ENCODE assay signal across 9 cellular contexts in the genomic region with DNA sequence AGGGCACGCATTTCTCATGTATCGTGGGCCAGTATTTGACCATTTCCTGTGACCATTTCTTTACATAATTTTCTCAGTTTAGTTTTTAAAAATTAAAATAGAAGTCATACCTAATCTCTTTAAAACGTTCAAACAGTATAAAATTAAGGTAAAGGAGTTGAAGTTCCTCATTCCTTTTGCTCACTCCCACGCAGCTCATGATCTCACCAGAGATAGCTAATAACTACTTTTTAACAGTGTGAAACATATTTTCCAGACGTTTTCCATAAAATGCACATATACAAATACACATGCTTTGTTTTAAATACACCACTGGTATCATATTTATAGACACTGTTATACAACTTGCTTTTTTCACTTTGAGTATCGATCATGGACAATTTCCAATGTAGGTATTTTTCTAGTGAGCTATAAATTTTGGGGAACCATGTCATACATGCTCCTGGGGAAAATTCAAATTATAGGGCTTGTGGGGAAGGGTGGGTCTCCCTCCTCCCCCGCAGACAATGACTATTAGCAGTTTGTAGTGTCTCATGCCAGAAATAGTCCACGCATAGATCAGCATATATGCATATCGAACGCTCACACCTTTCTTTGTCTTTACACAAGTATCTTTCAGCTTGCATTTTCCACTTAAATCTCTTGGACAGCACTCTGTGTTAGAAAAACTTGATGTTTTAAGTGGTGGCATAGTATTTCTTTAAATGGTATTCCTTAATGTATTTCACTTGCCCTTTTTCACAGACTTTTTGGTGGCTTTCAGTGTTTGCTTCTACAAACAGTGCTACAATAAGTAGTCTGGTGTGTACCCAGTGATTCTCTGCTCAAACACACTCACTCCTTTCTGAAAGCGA.
DNase-seq lines count a peak whose midpoint lies in the region; ATAC-seq and TF ChIP-seq lines count a peak whose summit lies in the region.
"Had no signal": no experiment of that assay in that cellular context is flagged by ENCODE, and none has a peak within 500 bp of the region (broad histone marks: within the 10 kb centered on the region; RNA-seq: fewer than 3 reads in every experiment).

No MANE protein-coding gene starts in this region.

- peaks cover 5% of the 10 kb centered on the region for H3K27me3 Mint-ChIP-seq in glutamatergic neuron (ENCODE audit: unreplicated experiment)

- H3K27ac ChIP-seq in cardiac muscle cell (peak overlapping the region; percentile 94), upper lobe of left lung (peak overlapping the region; percentile 35 to 54 (median 42)), gastroesophageal sphincter (peak overlapping the region in 2 of 4 donors; percentile 8 to 14)
- H3K27ac ChIP-seq: thoracic aorta had no signal

- H3K4me3 ChIP-seq in cardiac muscle cell (no peak overlapping the region), upper lobe of left lung (no peak overlapping the region), gastroesophageal sphincter (no peak overlapping the region)
- H3K4me3 ChIP-seq: thoracic aorta had no signal

- H3K4me3 Mint-ChIP-seq in glutamatergic neuron (ENCODE audit: unreplicated experiment): peak overlapping the region; percentile 79

- TF ChIP-seq POLR2A in upper lobe of left lung (IDR thresholded peaks at IDR 0.05) (no peak), gastroesophageal sphincter (IDR thresholded peaks at IDR 0.05) (no peak)

- DNase-seq in cardiac muscle cell (ENCODE audit: low read depth in 1 of 2, low spot score in 1 of 2) (no peak), left ventricle myocardium superior (no peak), OCI-M1 (lab: John Stamatoyannopoulos, UW) (peak; percentile 42), glutamatergic neuron (no peak), upper lobe of left lung (no peak), activated gamma-delta T cell treated with Interleukin-2 at 50 U/mL for 16 hours (no peak)

- H3K4me1 Mint-ChIP-seq in glutamatergic neuron (ENCODE audit: low read depth, unreplicated experiment): peaks cover 58% of the 10 kb centered on the region

- TF ChIP-seq CTCF in cardiac muscle cell (IDR thresholded peaks at IDR 0.05; ENCODE audit: low read depth, low read length): no peak
- TF ChIP-seq CTCF in glutamatergic neuron (IDR thresholded peaks at IDR 0.05; ENCODE audit: partially characterized antibody, unreplicated experiment): no peak
- TF ChIP-seq CTCF in upper lobe of left lung (IDR thresholded peaks at IDR 0.05): no peak
- TF ChIP-seq CTCF in gastroesophageal sphincter (IDR thresholded peaks at IDR 0.05): no peak

- WGBS in upper lobe of left lung, 2 donors: 45 to 65% methylated on average over 11 of the region's 11 CpGs
- WGBS in gastroesophageal sphincter (ENCODE audit: low coverage in 1 of 2), 2 donors: 77 to 81% methylated on average over 11 of the region's 11 CpGs

- peak overlapping the region; percentile 97 for H3K27ac Mint-ChIP-seq in glutamatergic neuron (ENCODE audit: unreplicated experiment)

- peaks cover 65% of the 10 kb centered on the region for H3K4me1 ChIP-seq in cardiac muscle cell (ENCODE audit: low read depth)
- peaks cover 29 to 40% (median 37%) of the 10 kb centered on the region in 4 donors for H3K4me1 ChIP-seq in upper lobe of left lung
- peaks cover 0 to 6% (median 0%) of the 10 kb centered on the region in 3 donors for H3K4me1 ChIP-seq in gastroesophageal sphincter

- no peaks in the 10 kb centered on the region for H3K36me3 Mint-ChIP-seq in glutamatergic neuron (ENCODE audit: unreplicated experiment)

- intact Hi-C loops in left ventricle myocardium superior (cut with micrococcal nuclease): no loop called here

- TF ChIP-seq EP300 in upper lobe of left lung (IDR thresholded peaks at IDR 0.05): no peak
- no peak for TF ChIP-seq EP300 in gastroesophageal sphincter (IDR thresholded peaks at IDR 0.05)

- ATAC-seq in left ventricle myocardium superior (no peak), upper lobe of left lung (ENCODE audit: low FRiP score in 2 of 2) (no peak), gastroesophageal sphincter (no peak), HG03175 (IDR thresholded peaks at IDR 0.05; ENCODE audit: unreplicated experiment) (no peak)

- no peaks in the 10 kb centered on the region for H3K9me3 ChIP-seq in cardiac muscle cell (ENCODE audit: low read depth)
- no peaks in the 10 kb centered on the region for H3K9me3 ChIP-seq in upper lobe of left lung
- no peaks in the 10 kb centered on the region for H3K9me3 ChIP-seq in gastroesophageal sphincter
- H3K9me3 ChIP-seq: thoracic aorta had no signal

- H3K9me3 Mint-ChIP-seq in glutamatergic neuron (ENCODE audit: unreplicated experiment): peaks cover 14% of the 10 kb centered on the region

- H3K36me3 ChIP-seq in cardiac muscle cell: no peaks in the 10 kb centered on the region
- no peaks in the 10 kb centered on the region for H3K36me3 ChIP-seq in upper lobe of left lung
- H3K36me3 ChIP-seq in gastroesophageal sphincter: no peaks in the 10 kb centered on the region
- H3K36me3 ChIP-seq: thoracic aorta had no signal

- H3K27me3 ChIP-seq in cardiac muscle cell (no peaks in the 10 kb centered on the region), upper lobe of left lung (no peaks in the 10 kb centered on the region), gastroesophageal sphincter (no peaks in the 10 kb centered on the region)
